1 cellular context compared by ENCODE assay signal in the genomic region with DNA sequence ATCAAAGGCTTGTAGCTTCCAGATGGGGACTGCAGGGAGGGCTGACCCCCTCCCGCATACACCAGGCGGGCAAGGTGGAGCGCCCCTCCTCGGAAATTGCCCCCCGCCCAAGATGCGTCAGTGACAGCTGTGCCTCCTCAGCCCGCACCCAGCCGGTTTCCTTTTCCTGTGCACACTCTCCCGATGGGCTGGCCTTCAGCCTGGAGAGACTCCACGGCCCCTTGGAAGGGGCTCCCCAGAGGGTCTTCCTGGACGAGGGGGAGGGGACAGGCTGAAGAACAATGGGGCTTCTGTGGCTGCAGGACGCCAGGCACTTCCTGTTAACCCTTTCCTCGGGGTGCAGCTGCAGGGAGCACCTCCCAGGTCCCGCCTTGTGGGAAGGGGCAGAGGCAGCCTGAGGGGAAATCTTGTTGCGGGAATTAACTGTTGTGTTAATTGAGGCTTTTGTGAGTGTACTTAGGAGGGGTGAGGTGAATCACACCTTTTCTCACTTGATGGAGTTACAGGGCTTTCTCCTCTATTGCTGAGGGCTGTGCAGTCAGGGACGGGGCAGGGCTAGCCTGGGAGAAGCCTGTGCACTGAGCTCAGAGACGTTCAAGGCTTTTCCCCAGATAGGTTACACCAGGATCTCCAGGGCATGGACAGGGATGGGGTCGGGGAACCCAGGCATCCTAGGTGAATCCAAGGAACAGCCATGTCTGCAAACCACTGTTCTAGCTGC.
TF ChIP-seq lines count a peak whose summit lies in the region.

No MANE protein-coding gene starts in this region.

TF ChIP-seq in H1, 55 proteins besides CTCF, POLR2A, EP300 and RAD21 (continues in another document):
- peak; percentile 57 for TF ChIP-seq NANOG (IDR thresholded peaks at IDR 0.05; ENCODE audit: insufficient read depth, low read depth, low read length, poor library complexity, severe bottlenecking)
- TF ChIP-seq FOSL1 (IDR thresholded peaks at IDR 0.05; ENCODE audit: insufficient read depth, low read depth, low read length), result no peak
- no peak for TF ChIP-seq RNF2 (IDR thresholded peaks at IDR 0.05; ENCODE audit: borderline replicate concordance, low read depth, low read length, missing control alignments, poor library complexity, severe bottlenecking)
- TF ChIP-seq EZH2 (IDR thresholded peaks at IDR 0.05; ENCODE audit: low read depth, low read length, severe bottlenecking), result no peak
- TF ChIP-seq CBX8 (IDR thresholded peaks at IDR 0.05; ENCODE audit: borderline replicate concordance, low read depth, low read length), result no peak
- TF ChIP-seq BACH1 (IDR thresholded peaks at IDR 0.05; ENCODE audit: low read length), result peak; percentile 82
- TF ChIP-seq GABPA (IDR thresholded peaks at IDR 0.05; ENCODE audit: borderline replicate concordance, insufficient read depth, low read length), result peak; percentile 68; the same call in 1 of the 2 replicates
- TF ChIP-seq BRCA1 (IDR thresholded peaks at IDR 0.05; ENCODE audit: low read depth, low read length), result no peak
- TF ChIP-seq, protein P1, sequence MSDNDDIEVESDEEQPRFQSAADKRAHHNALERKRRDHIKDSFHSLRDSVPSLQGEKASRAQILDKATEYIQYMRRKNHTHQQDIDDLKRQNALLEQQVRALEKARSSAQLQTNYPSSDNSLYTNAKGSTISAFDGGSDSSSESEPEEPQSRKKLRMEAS (IDR thresholded peaks at IDR 0.05), result peak; percentile 73
- peak; percentile 84 for TF ChIP-seq SP1 (IDR thresholded peaks at IDR 0.05; ENCODE audit: low read depth, low read length)
- TF ChIP-seq CTBP2 (IDR thresholded peaks at IDR 0.05; ENCODE audit: borderline replicate concordance, insufficient read depth, insufficient read length, low read length), result peak; percentile 97
- TF ChIP-seq HDAC2 (IDR thresholded peaks at IDR 0.05; ENCODE audit: borderline replicate concordance in 1 of 2, low read depth in 2 of 2, low read length in 2 of 2), result peak; percentile 76 to 94; a peak in 3 of 4 replicates
- TF ChIP-seq CHD1 (IDR thresholded peaks at IDR 0.05; ENCODE audit: low read depth, low read length), result no peak
- peak; percentile 86 for TF ChIP-seq SIRT6 (IDR thresholded peaks at IDR 0.05; ENCODE audit: low read length)
- no peak for TF ChIP-seq ATF3 (IDR thresholded peaks at IDR 0.05; ENCODE audit: insufficient read depth, low read depth, low read length)
- 0 out of 2 replicates have a peak, but pooled peaks have one; percentile 49 for TF ChIP-seq KDM1A (IDR thresholded peaks at IDR 0.05; ENCODE audit: borderline replicate concordance, low read length)
- TF ChIP-seq POU5F1 (IDR thresholded peaks at IDR 0.05; ENCODE audit: low read depth, low read length), result no peak
- TF ChIP-seq POLR2AphosphoS5 (IDR thresholded peaks at IDR 0.05; ENCODE audit: low read depth, low read length), result peak; percentile 75
- TF ChIP-seq MAFK (IDR thresholded peaks at IDR 0.05; ENCODE audit: low read depth, low read length), result peak; percentile 7; the same call in 1 of the 2 replicates
- peak; percentile 63 for TF ChIP-seq TAF1 (IDR thresholded peaks at IDR 0.05; ENCODE audit: low read depth, low read length)
- TF ChIP-seq KDM4A (IDR thresholded peaks at IDR 0.05; ENCODE audit: low read depth, low read length, severe bottlenecking), result no peak
- TF ChIP-seq JUN (IDR thresholded peaks at IDR 0.05; ENCODE audit: low read depth, low read length), result no peak
- no peak for TF ChIP-seq ZNF274 (IDR thresholded peaks at IDR 0.05; ENCODE audit: borderline replicate concordance, extremely low read depth, low read length)
- 0 out of 2 replicates have a peak, but pooled peaks have one; percentile 32 for TF ChIP-seq SP4 (IDR thresholded peaks at IDR 0.05; ENCODE audit: low read length)
- peak; percentile 55 for TF ChIP-seq TAF7 (optimal IDR thresholded peaks at IDR 0.05; ENCODE audit: borderline replicate concordance, low read depth, low read length)
- peak; percentile 74 to 78; a peak in 3 of 4 replicates for TF ChIP-seq SIN3A (conservative IDR thresholded peaks at IDR 0.05 in 1 of 2, IDR thresholded peaks at IDR 0.05 in 1 of 2; ENCODE audit: low read depth in 1 of 2, low read length in 2 of 2)
- peak; percentile 76 for TF ChIP-seq ASH2L (IDR thresholded peaks at IDR 0.05; ENCODE audit: low read length)
- no peak for TF ChIP-seq SIX5 (IDR thresholded peaks at IDR 0.05; ENCODE audit: low read depth, low read length)
- peak; percentile 74; the same call in 1 of the 2 replicates for TF ChIP-seq RXRA (IDR thresholded peaks at IDR 0.05; ENCODE audit: insufficient read depth, low read depth, low read length)
- peak; percentile 55; the same call in 1 of the 2 replicates for TF ChIP-seq JUND (IDR thresholded peaks at IDR 0.05; ENCODE audit: low read length)
- peak; percentile 72 for TF ChIP-seq TBP (IDR thresholded peaks at IDR 0.05; ENCODE audit: low read depth, low read length)
- peak in 1 of 2 experiments; percentile 29 for TF ChIP-seq BCL11A (IDR thresholded peaks at IDR 0.05; ENCODE audit: low read depth in 2 of 2, low read length in 2 of 2)
- peak; percentile 12; the same call in 1 of the 2 replicates for TF ChIP-seq CHD2 (IDR thresholded peaks at IDR 0.05; ENCODE audit: low read length)
- TF ChIP-seq, protein P2, sequence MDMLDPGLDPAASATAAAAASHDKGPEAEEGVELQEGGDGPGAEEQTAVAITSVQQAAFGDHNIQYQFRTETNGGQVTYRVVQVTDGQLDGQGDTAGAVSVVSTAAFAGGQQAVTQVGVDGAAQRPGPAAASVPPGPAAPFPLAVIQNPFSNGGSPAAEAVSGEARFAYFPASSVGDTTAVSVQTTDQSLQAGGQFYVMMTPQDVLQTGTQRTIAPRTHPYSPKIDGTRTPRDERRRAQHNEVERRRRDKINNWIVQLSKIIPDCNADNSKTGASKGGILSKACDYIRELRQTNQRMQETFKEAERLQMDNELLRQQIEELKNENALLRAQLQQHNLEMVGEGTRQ (IDR thresholded peaks at IDR 0.05; ENCODE audit: low read length), result no peak
- peak; percentile 68; the same call in 1 of the 2 replicates for TF ChIP-seq CREB1 (IDR thresholded peaks at IDR 0.05)
- TF ChIP-seq CHD7 (IDR thresholded peaks at IDR 0.05; ENCODE audit: insufficient replicate concordance, low read length), result peak; percentile 29
- TF ChIP-seq PHF8 (conservative IDR thresholded peaks at IDR 0.05; ENCODE audit: low read depth, low read length), result no peak
- no peak for TF ChIP-seq RBBP5 (IDR thresholded peaks at IDR 0.05; ENCODE audit: borderline replicate concordance, low read depth, low read length)
- no peak for TF ChIP-seq NRF1 (IDR thresholded peaks at IDR 0.05; ENCODE audit: low read depth, low read length)
- no peak for TF ChIP-seq CEBPB (IDR thresholded peaks at IDR 0.05; ENCODE audit: low read depth, low read length)
- no peak for TF ChIP-seq RFX5 (IDR thresholded peaks at IDR 0.05; ENCODE audit: borderline replicate concordance, low read depth, low read length)
- no peak for TF ChIP-seq SUZ12 (IDR thresholded peaks at IDR 0.05; ENCODE audit: low read length)
- peak; percentile 32; the same call in 1 of the 2 replicates for TF ChIP-seq SRF (IDR thresholded peaks at IDR 0.05; ENCODE audit: low read depth, low read length)
- peak; percentile 61 for TF ChIP-seq SAP30 (IDR thresholded peaks at IDR 0.05; ENCODE audit: insufficient read depth, insufficient replicate concordance, low read length)
- no peak for TF ChIP-seq CBX5 (IDR thresholded peaks at IDR 0.05; ENCODE audit: low read depth, low read length)
- TF ChIP-seq ATF2 (IDR thresholded peaks at IDR 0.05; ENCODE audit: low read length), result no peak
- TF ChIP-seq YY1 (IDR thresholded peaks at IDR 0.05; ENCODE audit: low read depth, low read length), result peak; percentile 54; the same call in 1 of the 2 replicates
- no peak for TF ChIP-seq KDM5A (IDR thresholded peaks at IDR 0.05; ENCODE audit: low read length)
- TF ChIP-seq HDAC6 (IDR thresholded peaks at IDR 0.05; ENCODE audit: low read depth, low read length), result no peak
- TF ChIP-seq SP2 (IDR thresholded peaks at IDR 0.05; ENCODE audit: low read length), result no peak
- peak; percentile 95 for TF ChIP-seq TCF12 (IDR thresholded peaks at IDR 0.05; ENCODE audit: low read depth, low read length)
- TF ChIP-seq EGR1 (IDR thresholded peaks at IDR 0.05; ENCODE audit: borderline replicate concordance, low read depth, low read length), result peak; percentile 93
- TF ChIP-seq TEAD4 (IDR thresholded peaks at IDR 0.05; ENCODE audit: low read depth, low read length), result peak; percentile 37; the same call in 1 of the 2 replicates
- TF ChIP-seq, protein P3, sequence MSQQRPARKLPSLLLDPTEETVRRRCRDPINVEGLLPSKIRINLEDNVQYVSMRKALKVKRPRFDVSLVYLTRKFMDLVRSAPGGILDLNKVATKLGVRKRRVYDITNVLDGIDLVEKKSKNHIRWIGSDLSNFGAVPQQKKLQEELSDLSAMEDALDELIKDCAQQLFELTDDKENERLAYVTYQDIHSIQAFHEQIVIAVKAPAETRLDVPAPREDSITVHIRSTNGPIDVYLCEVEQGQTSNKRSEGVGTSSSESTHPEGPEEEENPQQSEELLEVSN (IDR thresholded peaks at IDR 0.05), result peak; percentile 52; the same call in 1 of the 2 replicates
